Comparison of ENCODE assay signal across 13 cellular contexts in the genomic region with DNA sequence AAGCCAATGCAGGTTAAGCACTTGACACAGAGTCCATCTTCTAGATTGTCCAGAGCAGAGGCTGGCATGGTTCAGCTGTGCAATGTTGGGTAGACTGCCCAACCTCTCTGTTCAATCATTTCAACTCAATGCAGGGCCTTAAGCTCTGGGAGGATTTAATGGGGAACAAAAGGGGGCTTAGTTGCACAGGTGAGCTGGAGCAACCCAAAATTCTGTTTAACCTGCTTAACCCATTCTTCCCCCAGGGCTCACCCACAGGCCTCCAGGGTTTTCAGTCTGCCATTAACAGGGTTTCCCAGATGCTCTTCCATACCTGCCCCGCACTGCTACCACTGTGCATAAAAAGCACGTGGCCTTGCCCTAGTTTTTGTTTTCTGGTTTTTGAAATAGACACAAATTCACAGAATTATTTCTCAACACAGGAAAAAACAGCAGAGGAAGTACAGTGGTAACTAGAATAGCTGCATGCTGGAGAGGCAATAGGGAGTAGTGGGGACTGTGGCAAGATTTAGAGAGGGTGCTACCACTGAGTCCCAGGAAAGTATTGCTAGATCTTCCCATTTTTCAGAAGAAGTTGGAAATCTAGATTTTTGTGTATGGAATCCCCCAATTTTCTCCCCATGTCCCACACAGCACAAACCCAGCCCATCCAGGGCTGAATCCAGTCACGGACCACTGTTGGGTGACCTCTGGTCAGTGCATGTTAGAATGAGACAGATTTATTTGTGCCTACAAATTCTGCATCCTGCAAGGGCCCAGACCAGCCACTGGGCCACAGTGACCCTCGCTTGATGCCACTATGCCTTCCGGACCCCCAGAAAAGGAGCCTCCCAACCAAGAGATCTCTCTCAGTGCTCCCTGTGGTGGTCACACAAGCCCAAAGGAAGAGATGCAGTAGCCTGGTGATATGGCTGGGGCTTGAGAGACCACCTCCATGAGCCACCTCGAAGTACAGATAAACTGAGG. TPM values are rescaled to one million over a fixed set of nuclear protein-coding genes. Genes with fewer than 3 reads are reported as not detected.
DNase-seq lines count a peak whose midpoint lies in the region; ATAC-seq and TF ChIP-seq lines count a peak whose summit lies in the region.
"Had no signal": no experiment of that assay in that cellular context is flagged by ENCODE, and none has a peak within 500 bp of the region (broad histone marks: within the 10 kb centered on the region; RNA-seq: fewer than 3 reads in every experiment).

No MANE protein-coding gene starts in this region.

- H3K27me3 ChIP-seq in right atrium auricular region (no peaks in the 10 kb centered on the region), psoas muscle (ENCODE audit: insufficient read depth in 3 of 3, low read length in 2 of 3) (peaks cover 0 to 28% (median 2%) of the 10 kb centered on the region in 3 donors)

- H3K27me3 Mint-ChIP-seq in stimulated activated naive CD8-positive, alpha-beta T cell treated with anti-CD3 and anti-CD28 coated beads, Interleukin-15, amount 100 ng/mL, for 72 hours, result peaks cover 82% of the 10 kb centered on the region

- no peak for TF ChIP-seq CTCF in right atrium auricular region (IDR thresholded peaks at IDR 0.05)
- TF ChIP-seq CTCF in psoas muscle (IDR thresholded peaks at IDR 0.05), result no peak

- intact Hi-C loops in psoas muscle (cut with DNase I), result no loop called here

- peak; percentile 2 for DNase-seq in stimulated activated naive CD8-positive, alpha-beta T cell treated with anti-CD3 and anti-CD28 coated beads, Interleukin-15, Interleukin-2, amounts not matched to agents 100 U/mL and 50 U/mL, for 24 hours
- DNase-seq in stimulated activated naive CD8-positive, alpha-beta T cell treated with anti-CD3 and anti-CD28 coated beads, Interleukin-15, amount 100 ng/mL, for 72 hours, result no peak
- peak; percentile 30 for DNase-seq in right atrium auricular region (ENCODE audit: low spot score)
- DNase-seq in psoas muscle, result no peak
- DNase-seq in COR-L47 (lab: John Stamatoyannopoulos, UW), result no peak
- DNase-seq: activated CD4-positive, alpha-beta T cell treated with anti-CD3 and anti-CD28 coated beads for 48 hours; effector CD4-positive, alpha-beta T cell; NCI-H1436 treated with DMSO at 0.1 percent for 48 hours had no signal

- no peak overlapping the region for H3K4me3 Mint-ChIP-seq in stimulated activated naive CD8-positive, alpha-beta T cell treated with anti-CD3 and anti-CD28 coated beads, Interleukin-15, amount 100 ng/mL, for 72 hours
- H3K4me3 Mint-ChIP-seq: activated T-helper 1 cell treated with anti-CD3 and anti-CD28 coated beads, Interleukin-12 subunit alpha, Interleukin-12 subunit beta, Interleukin-2, Interleukin-4 antibody, amounts not matched to agents 30 ng/mL and 10 ng/mL and 1 ng/mL, durations not matched to agents 14 hours and 24 hours and 36 hours had no signal

- peaks cover 2% of the 10 kb centered on the region for H3K4me1 Mint-ChIP-seq in stimulated activated naive CD8-positive, alpha-beta T cell treated with anti-CD3 and anti-CD28 coated beads, Interleukin-15, amount 100 ng/mL, for 72 hours

- H3K27ac ChIP-seq in right atrium auricular region (peak overlapping the region; percentile 74 to 81), psoas muscle (peak overlapping the region; percentile 46)

- H3K9me3 ChIP-seq in right atrium auricular region, result no peaks in the 10 kb centered on the region
- H3K9me3 ChIP-seq in psoas muscle, result no peaks in the 10 kb centered on the region

- WGBS in psoas muscle, 3 donors, result 90 to 93% (median 91%) methylated on average over 6 of the region's 6 CpGs

- H3K4me3 ChIP-seq in right atrium auricular region, result no peak overlapping the region
- H3K4me3 ChIP-seq in psoas muscle, result no peak overlapping the region

- H3K9me3 Mint-ChIP-seq in stimulated activated naive CD8-positive, alpha-beta T cell treated with anti-CD3 and anti-CD28 coated beads, Interleukin-15, amount 100 ng/mL, for 72 hours, result no peaks in the 10 kb centered on the region

- H3K36me3 ChIP-seq in right atrium auricular region (no peaks in the 10 kb centered on the region), psoas muscle (ENCODE audit: insufficient read depth in 1 of 2, low read depth in 1 of 2) (no peaks in the 10 kb centered on the region)

- H3K4me1 ChIP-seq in right atrium auricular region (peaks cover 0 to 32% of the 10 kb centered on the region in 2 donors), psoas muscle (peaks cover 4% of the 10 kb centered on the region)

- no peak overlapping the region for H3K27ac Mint-ChIP-seq in stimulated activated naive CD8-positive, alpha-beta T cell treated with anti-CD3 and anti-CD28 coated beads, Interleukin-15, amount 100 ng/mL, for 72 hours
- H3K27ac Mint-ChIP-seq: activated T-helper 1 cell treated with anti-CD3 and anti-CD28 coated beads, Interleukin-12 subunit alpha, Interleukin-12 subunit beta, Interleukin-2, Interleukin-4 antibody, amounts not matched to agents 30 ng/mL and 10 ng/mL and 1 ng/mL, durations not matched to agents 14 hours and 24 hours and 36 hours had no signal

- no peak for ATAC-seq in stimulated activated naive CD8-positive, alpha-beta T cell treated with anti-CD3 and anti-CD28 coated beads, Interleukin-15, Interleukin-2, amounts not matched to agents 100 U/mL and 50 U/mL, for 24 hours
- ATAC-seq in stimulated activated naive CD8-positive, alpha-beta T cell treated with anti-CD3 and anti-CD28 coated beads, Interleukin-15, amount 100 ng/mL, for 72 hours, result no peak
- ATAC-seq in psoas muscle, result no peak
- no peak for ATAC-seq in HG02798 (IDR thresholded peaks at IDR 0.05; ENCODE audit: poor library complexity, unreplicated experiment)
- ATAC-seq in GM21528 (IDR thresholded peaks at IDR 0.05; ENCODE audit: low FRiP score, unreplicated experiment), result no peak
- ATAC-seq in HG03097 (IDR thresholded peaks at IDR 0.05; ENCODE audit: low FRiP score, unreplicated experiment), result no peak

RNA-seq across cellular contexts. Expression of a gene that starts 4.6 kb away (rescaled TPM):
- total RNA-seq in right atrium auricular region, result 100 to 1,000 TPM in 1 of 2 donors, 10 to 100 TPM in 1; 59.8 to 169 TPM
- 10 to 100 TPM in 2 of 4 donors, 1 to 10 TPM in 2; 8.0 to 26.5 (median 13.3) TPM for total RNA-seq in psoas muscle
- 1 to 10 TPM; 2.7 to 4.1 (median 3.6) TPM for polyA plus RNA-seq in psoas muscle
- total RNA-seq: NCI-H460 had no signal

Comparison
In these comparisons a context has a peak if more than half of its experiments do, and no peak if none do; other contexts are left out.
1. DNase-seq: peak in stimulated activated naive CD8-positive, alpha-beta T cell treated with anti-CD3 and anti-CD28 coated beads, Interleukin-15, Interleukin-2, amounts not matched to agents 100 U/mL and 50 U/mL, for 24 hours (single experiment) and right atrium auricular region (single experiment); none in stimulated activated naive CD8-positive, alpha-beta T cell treated with anti-CD3 and anti-CD28 coated beads, Interleukin-15, amount 100 ng/mL, for 72 hours (0 of 2), psoas muscle (0 of 2) and COR-L47 (single experiment).